Comparison of ENCODE assay signal across 1 cellular context in the genomic region with DNA sequence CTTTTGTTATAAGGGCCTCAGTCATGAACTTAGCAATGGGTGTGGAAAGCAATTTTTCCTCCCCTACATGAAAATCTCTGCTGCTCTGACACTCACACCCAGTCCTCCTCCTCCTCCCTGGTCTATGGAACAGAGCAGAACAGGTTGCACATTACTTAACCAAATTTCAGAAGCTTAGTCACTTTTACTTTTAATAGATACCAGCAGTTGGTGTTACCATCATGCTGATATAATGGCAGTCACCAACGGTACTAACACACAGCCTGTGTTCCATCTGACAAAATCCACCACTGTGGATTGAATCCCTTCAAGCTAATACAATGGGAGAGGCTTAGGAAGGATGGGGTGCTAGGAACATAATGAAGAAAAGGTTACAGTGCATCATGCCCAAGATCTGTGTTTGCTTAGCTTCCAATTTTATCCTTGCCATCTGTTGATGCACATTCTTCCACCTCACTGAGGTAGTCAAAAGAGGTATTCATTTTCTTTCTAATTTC.
A peak's percentile ranks its signal among the peaks of the same experiment; 100 is the strongest.
TF ChIP-seq lines count a peak whose summit lies in the region.

No MANE protein-coding gene starts in this region.

TF ChIP-seq in H1, 55 proteins besides CTCF, POLR2A, EP300 and RAD21:
- TF ChIP-seq PHF8 (conservative IDR thresholded peaks at IDR 0.05; ENCODE audit: low read depth, low read length) (no peak), NRF1 (IDR thresholded peaks at IDR 0.05; ENCODE audit: low read depth, low read length) (no peak), POLR2AphosphoS5 (IDR thresholded peaks at IDR 0.05; ENCODE audit: low read depth, low read length) (peak; percentile 63; the same call in 1 of the 2 replicates), SP4 (IDR thresholded peaks at IDR 0.05; ENCODE audit: low read length) (no peak), RNF2 (IDR thresholded peaks at IDR 0.05; ENCODE audit: borderline replicate concordance, low read depth, low read length, missing control alignments, poor library complexity, severe bottlenecking) (no peak)
